Comparison of ENCODE assay signal across 8 cellular contexts in the genomic region with DNA sequence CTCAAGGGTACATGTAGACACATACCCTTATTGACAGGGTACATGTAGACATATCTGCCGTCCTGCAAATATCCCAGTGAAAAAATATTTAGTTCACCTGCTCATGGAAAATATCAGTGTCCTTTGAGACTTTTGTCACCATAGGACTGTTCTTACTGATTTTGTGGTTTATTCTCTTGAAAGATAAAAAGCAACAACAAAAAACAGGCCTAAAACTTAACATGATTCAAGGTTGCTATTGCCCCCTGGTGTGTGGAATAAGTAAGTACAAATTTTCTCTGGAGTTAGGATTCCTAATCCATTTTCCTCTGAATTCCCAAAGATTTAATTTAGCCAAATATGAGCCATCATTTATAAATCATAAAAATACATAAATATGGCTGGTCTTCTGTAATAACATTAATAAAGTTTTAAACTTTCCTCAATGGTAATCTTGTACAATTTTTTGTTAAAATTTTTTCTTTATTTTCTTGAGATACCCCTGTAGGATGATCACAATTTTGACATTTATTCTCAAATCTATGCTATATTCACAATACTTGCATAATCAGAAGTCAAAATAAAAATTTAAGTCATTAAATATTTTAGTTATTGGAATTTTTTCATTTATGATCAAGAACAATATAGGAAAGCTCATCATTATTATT.
DNase-seq lines count a peak whose midpoint lies in the region; ATAC-seq, FAIRE-seq and TF ChIP-seq lines count a peak whose summit lies in the region.

No MANE protein-coding gene starts in this region.

- no peak overlapping the region for H2BK120ac ChIP-seq in H9 (ENCODE audit: low read depth, low read length, poor library complexity, severe bottlenecking)

- H3K4me2 ChIP-seq in H9 (ENCODE audit: insufficient read depth, insufficient read length, low read length) (no peak overlapping the region), keratinocyte (ENCODE audit: control insufficient read depth, extremely low read depth, insufficient read depth, low read depth, low read length) (no peak overlapping the region)

- H4K8ac ChIP-seq in H9 (replicated peaks; ENCODE audit: insufficient read length, low read depth, low read length): no peak overlapping the region

- no peaks in the 10 kb centered on the region for H3K23me2 ChIP-seq in H9 (ENCODE audit: insufficient read length, low read depth, low read length, poor library complexity, severe bottlenecking)

- H3K9me3 Mint-ChIP-seq in H9: no peaks in the 10 kb centered on the region
- H3K9me3 Mint-ChIP-seq in CD4-positive, alpha-beta T cell: no peaks in the 10 kb centered on the region

- TF ChIP-seq CTCF in BJ (IDR thresholded peaks at IDR 0.05; ENCODE audit: insufficient read depth, low read depth, low read length): peak; percentile 15; the same call in 1 of the 2 replicates
- TF ChIP-seq CTCF in H9 (conservative IDR thresholded peaks at IDR 0.05): peak; percentile 79
- peak in 2 of 3 experiments; percentile 21 to 49 for TF ChIP-seq CTCF in keratinocyte (optimal IDR thresholded peaks at IDR 0.05 in 1 of 3, IDR thresholded peaks at IDR 0.05 in 1 of 3, conservative IDR thresholded peaks at IDR 0.05 in 1 of 3; ENCODE audit: extremely low read depth in 1 of 3, insufficient read depth in 2 of 3, low read length in 3 of 3)
- TF ChIP-seq CTCF in CD4-positive, alpha-beta T cell (IDR thresholded peaks at IDR 0.05): no peak

- no peaks in the 10 kb centered on the region for H3K36me3 Mint-ChIP-seq in H9 (ENCODE audit: insufficient read depth in 1 of 3, low read depth in 3 of 3)
- no peaks in the 10 kb centered on the region for H3K36me3 Mint-ChIP-seq in CD4-positive, alpha-beta T cell (ENCODE audit: low read depth)

- dilution Hi-C loops in keratinocyte (cut with MboI; ENCODE audit: extremely low pct_ligation_motif_present, low sequenced_read_pairs): no loop called here

- no peak overlapping the region for H3K56ac ChIP-seq in H9 (ENCODE audit: insufficient read length, low read depth, low read length)

- no peaks in the 10 kb centered on the region for H3K9me3 ChIP-seq in H9 (ENCODE audit: control insufficient read depth, low read depth, low read length)
- H3K9me3 ChIP-seq in keratinocyte (ENCODE audit: control insufficient read depth, low read depth, low read length): no peaks in the 10 kb centered on the region
- no peaks in the 10 kb centered on the region for H3K9me3 ChIP-seq in CD4-positive, alpha-beta T cell (ENCODE audit: control insufficient read depth, low read length)

- no peak overlapping the region for H3K23ac ChIP-seq in H9 (ENCODE audit: insufficient read length, low read depth, low read length)

- no peak overlapping the region for H2BK12ac ChIP-seq in H9 (ENCODE audit: insufficient read length, low read depth, low read length)

- H3K14ac ChIP-seq in H9 (ENCODE audit: insufficient read depth, low read length): no peak overlapping the region

- H2AK5ac ChIP-seq in H9 (ENCODE audit: insufficient read length, low read length): no peak overlapping the region

- H3K4me1 ChIP-seq in H9 (ENCODE audit: insufficient read depth, low read length) (no peaks in the 10 kb centered on the region), keratinocyte (ENCODE audit: control insufficient read depth, extremely low read depth, insufficient read depth, low read length) (no peaks in the 10 kb centered on the region)

- no peaks in the 10 kb centered on the region for H3K79me1 ChIP-seq in H9 (ENCODE audit: insufficient read depth, low read depth, low read length, poor library complexity, severe bottlenecking)

- no peak for FAIRE-seq in keratinocyte (lab: Jason Lieb, UNC)

- no peak for ATAC-seq in CD4-positive, alpha-beta T cell (ENCODE audit: poor library complexity)
- ATAC-seq in HG03108 (IDR thresholded peaks at IDR 0.05; ENCODE audit: unreplicated experiment): no peak

- H3K4me3 ChIP-seq in BJ (ENCODE audit: low read depth, low read length) (no peak overlapping the region), keratinocyte (ENCODE audit: control insufficient read depth in 2 of 3, extremely low read depth in 1 of 3, insufficient read depth in 2 of 3, low read depth in 1 of 3, low read length in 3 of 3) (no peak overlapping the region)

- H4K20me1 ChIP-seq in H9 (ENCODE audit: control insufficient read depth, insufficient read depth, insufficient read length) (no peaks in the 10 kb centered on the region), keratinocyte (ENCODE audit: control insufficient read depth, extremely low read depth, insufficient read depth, low read length) (no peaks in the 10 kb centered on the region)

- no peaks in the 10 kb centered on the region for H3K27me3 Mint-ChIP-seq in H9 (ENCODE audit: low read depth)
- no peaks in the 10 kb centered on the region for H3K27me3 Mint-ChIP-seq in CD4-positive, alpha-beta T cell

- H3K36me3 ChIP-seq in BJ (ENCODE audit: control insufficient read depth, insufficient read depth, low read length): no peaks in the 10 kb centered on the region
- H3K36me3 ChIP-seq in keratinocyte (ENCODE audit: control insufficient read depth in 2 of 2, extremely low read depth in 1 of 2, insufficient read depth in 2 of 2, low read length in 2 of 2): no peaks in the 10 kb centered on the region

- no peak overlapping the region for H2BK15ac ChIP-seq in H9 (ENCODE audit: low read depth, low read length)

- H2AFZ ChIP-seq in H9 (ENCODE audit: low read length): no peak overlapping the region
- H2AFZ ChIP-seq in keratinocyte (ENCODE audit: control insufficient read depth, low read length): no peak overlapping the region

- no peak overlapping the region for H3K27ac Mint-ChIP-seq in H9
- H3K27ac Mint-ChIP-seq in CD4-positive, alpha-beta T cell: no peak overlapping the region

- H3K9me1 ChIP-seq in keratinocyte (ENCODE audit: control insufficient read depth, extremely low read depth, insufficient read depth, low read length): no peaks in the 10 kb centered on the region

- H3K79me2 ChIP-seq in H9 (ENCODE audit: insufficient read depth, low read length) (no peaks in the 10 kb centered on the region), keratinocyte (ENCODE audit: control insufficient read depth, insufficient read depth, low read length) (no peaks in the 10 kb centered on the region)

- H3K27ac ChIP-seq in H9 (ENCODE audit: insufficient read length, low read depth, low read length): no peak overlapping the region
- no peak overlapping the region for H3K27ac ChIP-seq in keratinocyte (ENCODE audit: control insufficient read depth, insufficient read depth, low read length)
- no peak overlapping the region for H3K27ac ChIP-seq in CD4-positive, alpha-beta T cell (ENCODE audit: low read depth, low read length)

- intact Hi-C loops in CD4-positive, alpha-beta T cell (cut with DNase I, micrococcal nuclease): no loop called here

- H3K18ac ChIP-seq in H9 (ENCODE audit: insufficient read length, low read depth, low read length): no peak overlapping the region

- peaks cover 0 to 2% of the 10 kb centered on the region in 2 experiments; a peak in 2 of 4 replicates for H3K4me1 Mint-ChIP-seq in H9
- H3K4me1 Mint-ChIP-seq in CD4-positive, alpha-beta T cell (ENCODE audit: low read depth): no peaks in the 10 kb centered on the region

- DNase-seq in BJ (ENCODE audit: low read depth): no peak
- no peak for DNase-seq in H9
- peak; percentile 53 for DNase-seq in SK-N-DZ (ENCODE audit: low spot score)
- no peak for DNase-seq in keratinocyte (ENCODE audit: low read depth, low spot score)
- DNase-seq in T-helper 1 cell: no peak
- no peak for DNase-seq in CD4-positive, alpha-beta T cell
- no peak for DNase-seq in SIG-M5 treated with dmso at 0.1 percent for 504 hours (lab: John Stamatoyannopoulos, UW; ENCODE audit: unreplicated experiment)

- no peaks in the 10 kb centered on the region for H3K27me3 ChIP-seq in BJ (ENCODE audit: control insufficient read depth, insufficient read depth, low read length)
- H3K27me3 ChIP-seq in H9 (ENCODE audit: insufficient read depth, low read length): no peaks in the 10 kb centered on the region
- H3K27me3 ChIP-seq in keratinocyte (ENCODE audit: control insufficient read depth, extremely low read depth, insufficient read depth, low read length): no peaks in the 10 kb centered on the region
- H3K27me3 ChIP-seq in CD4-positive, alpha-beta T cell (ENCODE audit: control insufficient read depth, insufficient read depth, low read length): no peaks in the 10 kb centered on the region

- H3K4ac ChIP-seq in H9 (ENCODE audit: low read depth, low read length): no peak overlapping the region

- POLR2A ChIA-PET in BJ (lab: Charles Lee): no interaction called here
- POLR2A ChIA-PET in CD4-positive, alpha-beta T cell (lab: Charles Lee): no interaction called here

- no CpG with 5 or more reads among the region's 1 CpG for WGBS in H9 (ENCODE audit: extremely low coverage, insufficient read length, low lambda C conversion rate)

- CTCF ChIA-PET in BJ (lab: Yijun Ruan, JAX): no interaction called here
- CTCF ChIA-PET in CD4-positive, alpha-beta T cell (lab: Charles Lee): no interaction called here

- no peak overlapping the region for H4K91ac ChIP-seq in H9 (ENCODE audit: insufficient read length, low read depth, low read length)

- no peak overlapping the region for H2BK5ac ChIP-seq in H9 (ENCODE audit: insufficient read length, low read length)

- H3K9ac ChIP-seq in H9 (ENCODE audit: extremely low read depth, insufficient read length, low read length): no peak overlapping the region
- no peak overlapping the region for H3K9ac ChIP-seq in keratinocyte (ENCODE audit: control insufficient read depth, extremely low read depth, insufficient read depth, low read length)

- no peak overlapping the region for H4K5ac ChIP-seq in H9 (ENCODE audit: insufficient read length, low read depth, low read length)

- H2BK20ac ChIP-seq in H9 (ENCODE audit: low read depth, low read length, poor library complexity, severe bottlenecking): no peak overlapping the region

- H3K4me3 Mint-ChIP-seq in H9: no peak overlapping the region
- H3K4me3 Mint-ChIP-seq in CD4-positive, alpha-beta T cell: no peak overlapping the region

- no peak overlapping the region for H3T11ph ChIP-seq in H9 (ENCODE audit: low read length)
